In genomic region chr2:28751956-28752607, GRCh38 we compare ENCODE assay signal across 8 cellular contexts. TPM values are rescaled to one million over a fixed set of nuclear protein-coding genes. Genes with fewer than 3 reads are reported as not detected.
DNase-seq lines count a peak whose midpoint lies in the region; ATAC-seq and TF ChIP-seq lines count a peak whose summit lies in the region.

No MANE protein-coding gene starts in this region.

- peak overlapping the region; percentile 97 for H3K27ac Mint-ChIP-seq in activated CD8-positive, alpha-beta memory T cell treated with anti-CD3 and anti-CD28 coated beads, Interleukin-2, amount 10 ng/mL, durations not matched to agents 7 days and 5 days
- peak overlapping the region; percentile 99 for H3K27ac Mint-ChIP-seq in nephron progenitor cell

- H3K36me3 ChIP-seq in fibroblast of lung (ENCODE audit: control insufficient read depth, insufficient read depth, low read length), result no peaks in the 10 kb centered on the region

- no peaks in the 10 kb centered on the region for H3K27me3 Mint-ChIP-seq in activated CD8-positive, alpha-beta memory T cell treated with anti-CD3 and anti-CD28 coated beads, Interleukin-2, amount 10 ng/mL, durations not matched to agents 7 days and 5 days
- no peaks in the 10 kb centered on the region for H3K27me3 Mint-ChIP-seq in nephron progenitor cell (ENCODE audit: low read depth, poor library complexity)

- DNase-seq in NCI-H345 (lab: John Stamatoyannopoulos, UW) (peak; percentile 55), NCI-H345 treated with DMSO at 0.1 percent for 48 hours (lab: John Stamatoyannopoulos, UW; ENCODE audit: unreplicated experiment) (no peak), fibroblast of lung (ENCODE audit: low read depth in 2 of 2) (no peak), nephron progenitor cell (peak; percentile 81), NCI-H526 treated with DMSO at 0.1 percent for 48 hours (lab: John Stamatoyannopoulos, UW) (no peak)
- DNase-seq in Jurkat, Clone E6-1 (ENCODE audit: low read depth, low spot score), result peak; percentile 14
- DNase-seq in activated CD8-positive, alpha-beta memory T cell treated with anti-CD3 and anti-CD28 coated beads, Interleukin-2, amount 10 ng/mL, durations not matched to agents 7 days and 5 days, result peak; percentile 65

- peaks cover 52% of the 10 kb centered on the region for H3K79me2 ChIP-seq in fibroblast of lung (ENCODE audit: control insufficient read depth, insufficient read depth, low read length)

- H3K27me3 ChIP-seq in fibroblast of lung (ENCODE audit: control insufficient read depth, insufficient read depth, low read length), result no peaks in the 10 kb centered on the region

- H3K9me3 Mint-ChIP-seq in activated CD8-positive, alpha-beta memory T cell treated with anti-CD3 and anti-CD28 coated beads, Interleukin-2, amount 10 ng/mL, durations not matched to agents 7 days and 5 days (ENCODE audit: low read depth), result no peaks in the 10 kb centered on the region
- H3K9me3 Mint-ChIP-seq in nephron progenitor cell, result no peaks in the 10 kb centered on the region

- no peaks in the 10 kb centered on the region for H3K9me3 ChIP-seq in fibroblast of lung (ENCODE audit: control insufficient read depth, insufficient read depth, low read depth, low read length)

- ATAC-seq in GM21717 (IDR thresholded peaks at IDR 0.05; ENCODE audit: unreplicated experiment), result peak; percentile 45
- ATAC-seq in activated CD8-positive, alpha-beta memory T cell treated with anti-CD3 and anti-CD28 coated beads, Interleukin-2, amount 10 ng/mL, durations not matched to agents 7 days and 5 days, result peak; percentile 34

- H3K4me1 Mint-ChIP-seq in activated CD8-positive, alpha-beta memory T cell treated with anti-CD3 and anti-CD28 coated beads, Interleukin-2, amount 10 ng/mL, durations not matched to agents 7 days and 5 days, result peaks cover 61% of the 10 kb centered on the region
- H3K4me1 Mint-ChIP-seq in nephron progenitor cell, result peaks cover 57% of the 10 kb centered on the region

- H4K20me1 ChIP-seq in fibroblast of lung (ENCODE audit: control insufficient read depth, extremely low read depth, insufficient read depth, low read length), result peaks cover 9% of the 10 kb centered on the region

- no peak for TF ChIP-seq CTCF in fibroblast of lung (conservative IDR thresholded peaks at IDR 0.05 in 1 of 2, IDR thresholded peaks at IDR 0.05 in 1 of 2; ENCODE audit: low read depth in 1 of 2, low read length in 2 of 2)
- no peak for TF ChIP-seq CTCF in nephron progenitor cell (IDR thresholded peaks at IDR 0.05)

- H3K4me2 ChIP-seq in fibroblast of lung (ENCODE audit: extremely low read depth, insufficient read depth, low read length), result no peak overlapping the region

- H3K27ac ChIP-seq in fibroblast of lung (ENCODE audit: insufficient read depth, low read length), result peak overlapping the region; percentile 99

- H3K36me3 Mint-ChIP-seq in activated CD8-positive, alpha-beta memory T cell treated with anti-CD3 and anti-CD28 coated beads, Interleukin-2, amount 10 ng/mL, durations not matched to agents 7 days and 5 days, result peaks cover 10% of the 10 kb centered on the region
- H3K36me3 Mint-ChIP-seq in nephron progenitor cell (ENCODE audit: low read depth), result no peaks in the 10 kb centered on the region

- H3K4me1 ChIP-seq in fibroblast of lung (ENCODE audit: control insufficient read depth, extremely low read depth, insufficient read depth, low read length), result peaks cover 18% of the 10 kb centered on the region

- CTCF ChIA-PET in activated CD8-positive, alpha-beta memory T cell treated with anti-CD3 and anti-CD28 coated beads, Interleukin-2, amount 10 ng/mL, durations not matched to agents 7 days and 5 days (lab: Charles Lee), result interaction anchor here (0.7 to 11.9 kb wide), 12 partner anchors 8 to 283 kb away, joined by 3 to 142 read pairs (median 3); no protein-coding TSS in a partner anchor

- peak overlapping the region; percentile 91 for H3K4me3 ChIP-seq in Jurkat, Clone E6-1 (ENCODE audit: low read length)
- H3K4me3 ChIP-seq in fibroblast of lung (replicated peaks in 1 of 4; ENCODE audit: control extremely low read depth in 1 of 4, insufficient read depth in 1 of 4, low read depth in 3 of 4, low read length in 4 of 4), result peak overlapping the region; percentile 49 to 97 (median 74)

- H3K9ac ChIP-seq in fibroblast of lung (ENCODE audit: insufficient read depth, low read length), result peak overlapping the region; percentile 99

- H2AFZ ChIP-seq in fibroblast of lung (ENCODE audit: low read length), result peak overlapping the region; percentile 29

- H3K4me3 Mint-ChIP-seq in activated CD8-positive, alpha-beta memory T cell treated with anti-CD3 and anti-CD28 coated beads, Interleukin-2, amount 10 ng/mL, durations not matched to agents 7 days and 5 days, result peak overlapping the region; percentile 91
- peak overlapping the region; percentile 95 for H3K4me3 Mint-ChIP-seq in nephron progenitor cell

RNA-seq across cellular contexts. Expression of gene PPP1CB, which starts 0.5 kb away (rescaled TPM):
- polyA plus RNA-seq in Jurkat, Clone E6-1 (2012; ENCODE audit: insufficient read depth, insufficient read length), result 50.8 TPM
- 100 to 1,000 TPM; 153 to 218 TPM for total RNA-seq in activated CD8-positive, alpha-beta memory T cell treated with anti-CD3 and anti-CD28 coated beads, Interleukin-2, amount 10 ng/mL, durations not matched to agents 7 days and 5 days
- total RNA-seq in fibroblast of lung, result 164 and 172 TPM in 2 replicates
- 161 and 179 TPM in 2 replicates for polyA plus RNA-seq in fibroblast of lung
- 102 and 128 TPM in 2 replicates for polyA plus RNA-seq in fibroblast of lung (2012)
- 29.4 and 52.8 TPM in 2 replicates for polyA minus RNA-seq in fibroblast of lung (ENCODE audit: low replicate concordance)

RNA-seq across cellular contexts. Expression of gene SPDYA, which starts 58.6 kb away (rescaled TPM):
- polyA plus RNA-seq in Jurkat, Clone E6-1 (2012; ENCODE audit: insufficient read depth, insufficient read length), result 0.87 TPM
- 1 to 10 TPM; 1.6 TPM for total RNA-seq in activated CD8-positive, alpha-beta memory T cell treated with anti-CD3 and anti-CD28 coated beads, Interleukin-2, amount 10 ng/mL, durations not matched to agents 7 days and 5 days
- 0.77 and 0.83 TPM in 2 replicates for total RNA-seq in fibroblast of lung
- polyA plus RNA-seq in fibroblast of lung, result 0.06 and 0.09 TPM in 2 replicates
- polyA plus RNA-seq in fibroblast of lung (2012), result 0.15 and 0.24 TPM in 2 replicates
- polyA minus RNA-seq in fibroblast of lung (ENCODE audit: low replicate concordance), result not detected in 2 replicates

Comparison
In these comparisons a context has a peak if more than half of its experiments do, and no peak if none do; other contexts are left out.
1. DNase-seq: peak in NCI-H345 (single experiment), Jurkat, Clone E6-1 (single experiment), activated CD8-positive, alpha-beta memory T cell treated with anti-CD3 and anti-CD28 coated beads, Interleukin-2, amount 10 ng/mL, durations not matched to agents 7 days and 5 days (single experiment) and nephron progenitor cell (single experiment); none in NCI-H345 treated with DMSO at 0.1 percent for 48 hours (single experiment), fibroblast of lung (0 of 2) and NCI-H526 treated with DMSO at 0.1 percent for 48 hours (single experiment).